ENCODE assay signal across 1 cellular context in the genomic region with DNA sequence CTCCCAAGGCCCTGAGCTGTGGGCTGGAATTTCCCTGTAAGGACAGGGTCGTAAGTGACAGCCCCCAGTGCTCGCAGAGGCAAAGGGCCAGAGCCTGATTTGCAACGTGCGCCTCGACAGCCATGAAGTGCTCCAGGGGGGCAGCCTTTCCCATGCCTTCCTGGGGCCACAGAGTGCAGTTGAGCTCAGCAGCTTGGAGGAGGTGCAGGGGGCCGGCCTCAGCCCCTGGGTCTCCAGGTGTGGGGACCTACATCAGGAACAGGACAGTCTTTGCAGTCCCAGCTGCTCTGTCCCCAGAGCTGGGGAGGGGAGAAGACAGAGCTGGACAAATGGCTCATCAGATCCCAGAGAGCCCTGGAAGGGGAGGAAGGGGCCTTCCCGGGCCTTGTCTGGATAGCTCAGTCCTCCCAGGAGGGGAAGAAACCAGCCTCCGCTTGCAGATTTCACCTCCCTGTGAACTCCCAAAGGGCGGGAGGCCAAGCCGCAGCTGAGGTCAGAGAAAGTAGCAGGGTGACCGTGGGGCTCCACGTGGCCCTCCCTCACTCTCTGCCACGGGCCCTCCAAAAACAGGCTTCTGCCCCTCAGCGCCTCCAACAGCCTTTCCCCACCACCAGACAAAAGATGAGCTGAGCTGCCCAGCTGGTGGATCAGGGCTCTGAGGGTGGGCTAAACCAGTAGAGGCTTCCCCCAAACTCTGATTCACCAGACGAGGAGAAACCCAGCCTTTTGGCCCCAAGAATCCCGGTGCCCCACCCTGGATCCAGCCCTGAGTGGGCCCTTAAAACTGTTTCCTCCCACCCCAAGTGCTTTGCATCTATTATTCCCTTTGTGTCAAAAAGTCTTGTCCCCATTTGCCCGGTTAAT.
A peak's percentile ranks its signal among the peaks of the same experiment; 100 is the strongest.
TF ChIP-seq lines count a peak whose summit lies in the region.

No MANE protein-coding gene starts in this region.

TF ChIP-seq in K562, 482 proteins besides CTCF, POLR2A, EP300 and RAD21 (continued from another document):
- TF ChIP-seq, protein P1, sequence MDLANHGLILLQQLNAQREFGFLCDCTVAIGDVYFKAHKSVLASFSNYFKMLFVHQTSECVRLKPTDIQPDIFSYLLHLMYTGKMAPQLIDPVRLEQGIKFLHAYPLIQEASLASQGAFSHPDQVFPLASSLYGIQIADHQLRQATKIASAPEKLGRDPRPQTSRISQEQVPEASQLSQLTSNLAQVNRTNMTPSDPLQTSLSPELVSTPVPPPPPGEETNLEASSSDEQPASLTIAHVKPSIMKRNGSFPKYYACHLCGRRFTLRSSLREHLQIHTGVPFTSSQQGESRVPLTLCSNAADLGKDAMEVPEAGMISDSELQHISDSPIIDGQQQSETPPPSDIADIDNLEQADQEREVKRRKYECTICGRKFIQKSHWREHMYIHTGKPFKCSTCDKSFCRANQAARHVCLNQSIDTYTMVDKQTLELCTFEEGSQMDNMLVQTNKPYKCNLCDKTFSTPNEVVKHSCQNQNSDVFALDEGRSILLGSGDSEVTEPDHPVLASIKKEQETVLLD (IDR thresholded peaks at IDR 0.05) = peak; percentile 57; the same call in 1 of the 2 replicates
- TF ChIP-seq, protein P2, sequence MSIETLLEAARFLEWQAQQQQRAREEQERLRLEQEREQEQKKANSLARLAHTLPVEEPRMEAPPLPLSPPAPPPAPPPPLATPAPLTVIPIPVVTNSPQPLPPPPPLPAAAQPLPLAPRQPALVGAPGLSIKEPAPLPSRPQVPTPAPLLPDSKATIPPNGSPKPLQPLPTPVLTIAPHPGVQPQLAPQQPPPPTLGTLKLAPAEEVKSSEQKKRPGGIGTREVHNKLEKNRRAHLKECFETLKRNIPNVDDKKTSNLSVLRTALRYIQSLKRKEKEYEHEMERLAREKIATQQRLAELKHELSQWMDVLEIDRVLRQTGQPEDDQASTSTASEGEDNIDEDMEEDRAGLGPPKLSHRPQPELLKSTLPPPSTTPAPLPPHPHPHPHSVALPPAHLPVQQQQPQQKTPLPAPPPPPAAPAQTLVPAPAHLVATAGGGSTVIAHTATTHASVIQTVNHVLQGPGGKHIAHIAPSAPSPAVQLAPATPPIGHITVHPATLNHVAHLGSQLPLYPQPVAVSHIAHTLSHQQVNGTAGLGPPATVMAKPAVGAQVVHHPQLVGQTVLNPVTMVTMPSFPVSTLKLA (conservative IDR thresholded peaks at IDR 0.05) = peak; percentile 45 to 74
- TF ChIP-seq RCOR1 (IDR thresholded peaks at IDR 0.05; ENCODE audit: borderline replicate concordance in 1 of 2, low read depth in 2 of 2, low read length in 2 of 2) (0 out of 4 replicates have a peak, but pooled peaks of 1 of the 2 experiments have one; percentile 45), FOS (IDR thresholded peaks at IDR 0.05; ENCODE audit: extremely low read depth, insufficient read length) (no peak), NUFIP1 (IDR thresholded peaks at IDR 0.05; ENCODE audit: partially characterized antibody) (no peak), PCBP1 (IDR thresholded peaks at IDR 0.05; ENCODE audit: low read depth, low read length, poor library complexity, severe bottlenecking) (no peak), MIER1 (IDR thresholded peaks at IDR 0.05; ENCODE audit: low read depth) (no peak), NCOA4 (IDR thresholded peaks at IDR 0.05; ENCODE audit: partially characterized antibody) (no peak), SP1 (CRISPR knock-in tag; IDR thresholded peaks at IDR 0.05) (no peak), SREBF1 (IDR thresholded peaks at IDR 0.05; ENCODE audit: borderline replicate concordance, low read depth, low read length) (no peak), MEIS2 (IDR thresholded peaks at IDR 0.05; ENCODE audit: partially characterized antibody) (no peak), SAFB (IDR thresholded peaks at IDR 0.05; ENCODE audit: borderline replicate concordance, low read depth, low read length) (peak; percentile 59; the same call in 1 of the 2 replicates), ZC3H8 (IDR thresholded peaks at IDR 0.05) (no peak), GTF2E2 (tag; IDR thresholded peaks at IDR 0.05) (no peak), HMG20B (CRISPR knock-in tag; IDR thresholded peaks at IDR 0.05) (no peak), SETDB1 (IDR thresholded peaks at IDR 0.05; ENCODE audit: low read length) (no peak), CBX2 (IDR thresholded peaks at IDR 0.05; ENCODE audit: insufficient read depth, low read length, poor library complexity, severe bottlenecking) (no peak), MYC (IDR thresholded peaks at IDR 0.05; ENCODE audit: low read depth, low read length) (peak; percentile 71), MYC (CRISPR knock-in tag; IDR thresholded peaks at IDR 0.05; ENCODE audit: borderline replicate concordance, low read depth) (no peak), ZNF766 (CRISPR knock-in tag; conservative IDR thresholded peaks at IDR 0.05) (peak; percentile 69; the same call in 1 of the 2 replicates), TAL1 (IDR thresholded peaks at IDR 0.05) (no peak), CBX3 (IDR thresholded peaks at IDR 0.05; ENCODE audit: borderline replicate concordance in 1 of 2, low read length in 2 of 2) (peak in 1 of 2 experiments; percentile 55; a peak in 1 of 3 replicates), RBM39 (optimal IDR thresholded peaks at IDR 0.05; ENCODE audit: low read depth, low read length) (peak; percentile 84)
- TF ChIP-seq, protein P3, sequence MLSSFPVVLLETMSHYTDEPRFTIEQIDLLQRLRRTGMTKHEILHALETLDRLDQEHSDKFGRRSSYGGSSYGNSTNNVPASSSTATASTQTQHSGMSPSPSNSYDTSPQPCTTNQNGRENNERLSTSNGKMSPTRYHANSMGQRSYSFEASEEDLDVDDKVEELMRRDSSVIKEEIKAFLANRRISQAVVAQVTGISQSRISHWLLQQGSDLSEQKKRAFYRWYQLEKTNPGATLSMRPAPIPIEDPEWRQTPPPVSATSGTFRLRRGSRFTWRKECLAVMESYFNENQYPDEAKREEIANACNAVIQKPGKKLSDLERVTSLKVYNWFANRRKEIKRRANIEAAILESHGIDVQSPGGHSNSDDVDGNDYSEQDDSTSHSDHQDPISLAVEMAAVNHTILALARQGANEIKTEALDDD (IDR thresholded peaks at IDR 0.05) = peak; percentile 25; the same call in 1 of the 2 replicates
- TF ChIP-seq, protein P4, sequence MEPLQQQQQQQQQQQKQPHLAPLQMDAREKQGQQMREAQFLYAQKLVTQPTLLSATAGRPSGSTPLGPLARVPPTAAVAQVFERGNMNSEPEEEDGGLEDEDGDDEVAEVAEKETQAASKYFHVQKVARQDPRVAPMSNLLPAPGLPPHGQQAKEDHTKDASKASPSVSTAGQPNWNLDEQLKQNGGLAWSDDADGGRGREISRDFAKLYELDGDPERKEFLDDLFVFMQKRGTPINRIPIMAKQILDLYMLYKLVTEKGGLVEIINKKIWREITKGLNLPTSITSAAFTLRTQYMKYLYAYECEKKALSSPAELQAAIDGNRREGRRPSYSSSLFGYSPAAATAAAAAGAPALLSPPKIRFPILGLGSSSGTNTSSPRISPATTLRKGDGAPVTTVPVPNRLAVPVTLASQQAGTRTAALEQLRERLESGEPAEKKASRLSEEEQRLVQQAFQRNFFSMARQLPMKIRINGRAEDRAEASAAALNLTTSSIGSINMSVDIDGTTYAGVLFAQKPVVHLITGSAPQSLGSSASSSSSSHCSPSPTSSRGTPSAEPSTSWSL (CRISPR knock-in tag; IDR thresholded peaks at IDR 0.05; ENCODE audit: borderline replicate concordance) = no peak
- TF ChIP-seq, protein P5, sequence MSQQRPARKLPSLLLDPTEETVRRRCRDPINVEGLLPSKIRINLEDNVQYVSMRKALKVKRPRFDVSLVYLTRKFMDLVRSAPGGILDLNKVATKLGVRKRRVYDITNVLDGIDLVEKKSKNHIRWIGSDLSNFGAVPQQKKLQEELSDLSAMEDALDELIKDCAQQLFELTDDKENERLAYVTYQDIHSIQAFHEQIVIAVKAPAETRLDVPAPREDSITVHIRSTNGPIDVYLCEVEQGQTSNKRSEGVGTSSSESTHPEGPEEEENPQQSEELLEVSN (IDR thresholded peaks at IDR 0.05; ENCODE audit: borderline replicate concordance in 1 of 2, extremely low read depth in 1 of 2, insufficient read depth in 1 of 2, insufficient read length in 1 of 2, low read depth in 1 of 2, low read length in 1 of 2, poor library complexity in 1 of 2, severe bottlenecking in 1 of 2) = peak; percentile 92 to 98
- TF ChIP-seq, protein P6, sequence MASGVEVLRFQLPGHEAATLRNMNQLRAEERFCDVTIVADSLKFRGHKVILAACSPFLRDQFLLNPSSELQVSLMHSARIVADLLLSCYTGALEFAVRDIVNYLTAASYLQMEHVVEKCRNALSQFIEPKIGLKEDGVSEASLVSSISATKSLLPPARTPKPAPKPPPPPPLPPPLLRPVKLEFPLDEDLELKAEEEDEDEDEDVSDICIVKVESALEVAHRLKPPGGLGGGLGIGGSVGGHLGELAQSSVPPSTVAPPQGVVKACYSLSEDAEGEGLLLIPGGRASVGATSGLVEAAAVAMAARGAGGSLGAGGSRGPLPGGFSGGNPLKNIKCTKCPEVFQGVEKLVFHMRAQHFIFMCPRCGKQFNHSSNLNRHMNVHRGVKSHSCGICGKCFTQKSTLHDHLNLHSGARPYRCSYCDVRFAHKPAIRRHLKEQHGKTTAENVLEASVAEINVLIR (CRISPR knock-in tag; IDR thresholded peaks at IDR 0.05) = 0 out of 2 replicates have a peak, but pooled peaks have one; percentile 8
